In genomic region chr4:122873752-122874151, GRCh38 we compare ENCODE assay signal across 13 cellular contexts. TPM values are rescaled to one million over a fixed set of nuclear protein-coding genes. Genes with fewer than 3 reads are reported as not detected.
DNase-seq lines count a peak whose midpoint lies in the region; ATAC-seq and TF ChIP-seq lines count a peak whose summit lies in the region.
"Had no signal": no experiment of that assay in that cellular context is flagged by ENCODE, and none has a peak within 500 bp of the region (broad histone marks: within the 10 kb centered on the region; RNA-seq: fewer than 3 reads in every experiment).

No MANE protein-coding gene starts in this region.

- TF ChIP-seq CTCF in Caco-2 (IDR thresholded peaks at IDR 0.05; ENCODE audit: insufficient read depth in 1 of 2, low read depth in 1 of 2, low read length in 1 of 2, severe bottlenecking in 1 of 2, unreplicated experiment in 1 of 2), result no peak

- H3K27me3 ChIP-seq in subcutaneous abdominal adipose tissue (ENCODE audit: control insufficient read depth in 5 of 5, insufficient read depth in 4 of 5, low read length in 5 of 5), result no peaks in the 10 kb centered on the region
- no peaks in the 10 kb centered on the region for H3K27me3 ChIP-seq in Caco-2 (replicated peaks; ENCODE audit: control insufficient read depth, insufficient read depth, low read length)
- H3K27me3 ChIP-seq: heart right ventricle had no signal

- no peaks in the 10 kb centered on the region for H3K36me3 Mint-ChIP-seq in Caco-2 (ENCODE audit: insufficient read depth, unreplicated experiment)

- no peak overlapping the region for H3K9ac ChIP-seq in subcutaneous abdominal adipose tissue (ENCODE audit: low read length in 5 of 5)

- H3K36me3 ChIP-seq in subcutaneous abdominal adipose tissue (ENCODE audit: control insufficient read depth in 5 of 5, insufficient read depth in 5 of 5, low read length in 5 of 5), result peaks cover 0 to 11% (median 4%) of the 10 kb centered on the region in 5 donors
- H3K36me3 ChIP-seq in Caco-2 (ENCODE audit: control insufficient read depth, insufficient read depth, low read length), result no peaks in the 10 kb centered on the region
- H3K36me3 ChIP-seq: lower lobe of right lung, WERI-Rb-1 had no signal

- no peak overlapping the region for H3K4me3 Mint-ChIP-seq in Caco-2 (ENCODE audit: unreplicated experiment)

- no peaks in the 10 kb centered on the region for H3K9me3 ChIP-seq in subcutaneous abdominal adipose tissue (ENCODE audit: control insufficient read depth in 5 of 5, low read length in 5 of 5)
- no peaks in the 10 kb centered on the region for H3K9me3 ChIP-seq in Caco-2
- H3K9me3 ChIP-seq: lower lobe of right lung had no signal

- ATAC-seq in GM21723 (IDR thresholded peaks at IDR 0.05; ENCODE audit: unreplicated experiment), result no peak
- ATAC-seq: lower lobe of right lung had no signal

- peaks cover 7% of the 10 kb centered on the region for H3K4me1 Mint-ChIP-seq in Caco-2 (ENCODE audit: low read depth, unreplicated experiment)

- H3K27ac Mint-ChIP-seq in Caco-2 (ENCODE audit: unreplicated experiment), result no peak overlapping the region

- POLR2A ChIA-PET in Caco-2 (lab: Charles Lee), result no interaction called here

- H3K27me3 Mint-ChIP-seq in Caco-2 (ENCODE audit: insufficient read depth, unreplicated experiment), result no peaks in the 10 kb centered on the region

- peaks cover 17% of the 10 kb centered on the region for H3K9me3 Mint-ChIP-seq in Caco-2 (ENCODE audit: unreplicated experiment)

- CTCF ChIA-PET in Caco-2 (lab: Charles Lee), result no interaction called here

- BruUV-seq in Caco-2 (replicated peaks; lab: Mats Ljungman, UMichigan), result no TSS peak

- peaks cover 0 to 14% (median 10%) of the 10 kb centered on the region in 5 donors for H3K4me1 ChIP-seq in subcutaneous abdominal adipose tissue (ENCODE audit: control insufficient read depth in 5 of 5, insufficient read depth in 5 of 5, low read length in 5 of 5)
- H3K4me1 ChIP-seq in Caco-2, result peaks cover 19% of the 10 kb centered on the region
- H3K4me1 ChIP-seq: heart right ventricle, lower lobe of right lung had no signal

- DNase-seq in DMS53 (lab: John Stamatoyannopoulos, UW) (peak; percentile 18), DMS53 treated with DMSO at 0.1 percent for 48 hours (lab: John Stamatoyannopoulos, UW; ENCODE audit: unreplicated experiment) (no peak), RPMI7951 (ENCODE audit: low read depth) (peak; percentile 50), fibroblast of peridontal ligament (ENCODE audit: extremely low read depth) (peak; percentile 79), NCI-H1930 (lab: John Stamatoyannopoulos, UW) (no peak), Caco-2 (no peak)
- DNase-seq: heart right ventricle, lower lobe of right lung, NCI-H146, WERI-Rb-1 had no signal

- H3K4me3 ChIP-seq in subcutaneous abdominal adipose tissue (ENCODE audit: low read depth in 1 of 5, low read length in 5 of 5), result no peak overlapping the region
- no peak overlapping the region for H3K4me3 ChIP-seq in Caco-2 (ENCODE audit: low read depth, low read length)
- H3K4me3 ChIP-seq: heart right ventricle, lower lobe of right lung had no signal

- H3K27ac ChIP-seq in subcutaneous abdominal adipose tissue (ENCODE audit: low read depth, low read length), result peak overlapping the region; percentile 45
- H3K27ac ChIP-seq: 22Rv1, heart right ventricle, lower lobe of right lung, WERI-Rb-1 had no signal

- intact Hi-C loops in Caco-2 (cut with micrococcal nuclease; ENCODE audit: unreplicated experiment), result no loop called here

RNA-seq across cellular contexts. Expression of gene FGF2, which starts 47.1 kb away (rescaled TPM):
- total RNA-seq in RPMI7951 (2014; rRNA removed; shearing (Covaris generic)), result 3.3 and 4.1 TPM in 2 replicates
- 0.19 and 0.20 TPM in 2 replicates for total RNA-seq in Caco-2 (2022)

RNA-seq across cellular contexts. Expression of gene NUDT6, which starts 48.6 kb away (rescaled TPM):
- 17.9 and 21.4 TPM in 2 replicates for total RNA-seq in RPMI7951 (2014; rRNA removed; shearing (Covaris generic))
- 5.3 and 5.7 TPM in 2 replicates for total RNA-seq in Caco-2 (2022)

Comparison
In these comparisons a context has a peak if more than half of its experiments do, and no peak if none do; other contexts are left out.
1. DNase-seq: peak in DMS53 (single experiment), RPMI7951 (single experiment) and fibroblast of peridontal ligament (single experiment); none in DMS53 treated with DMSO at 0.1 percent for 48 hours (single experiment), NCI-H1930 (0 of 2) and Caco-2 (0 of 2).